In the genomic region with DNA sequence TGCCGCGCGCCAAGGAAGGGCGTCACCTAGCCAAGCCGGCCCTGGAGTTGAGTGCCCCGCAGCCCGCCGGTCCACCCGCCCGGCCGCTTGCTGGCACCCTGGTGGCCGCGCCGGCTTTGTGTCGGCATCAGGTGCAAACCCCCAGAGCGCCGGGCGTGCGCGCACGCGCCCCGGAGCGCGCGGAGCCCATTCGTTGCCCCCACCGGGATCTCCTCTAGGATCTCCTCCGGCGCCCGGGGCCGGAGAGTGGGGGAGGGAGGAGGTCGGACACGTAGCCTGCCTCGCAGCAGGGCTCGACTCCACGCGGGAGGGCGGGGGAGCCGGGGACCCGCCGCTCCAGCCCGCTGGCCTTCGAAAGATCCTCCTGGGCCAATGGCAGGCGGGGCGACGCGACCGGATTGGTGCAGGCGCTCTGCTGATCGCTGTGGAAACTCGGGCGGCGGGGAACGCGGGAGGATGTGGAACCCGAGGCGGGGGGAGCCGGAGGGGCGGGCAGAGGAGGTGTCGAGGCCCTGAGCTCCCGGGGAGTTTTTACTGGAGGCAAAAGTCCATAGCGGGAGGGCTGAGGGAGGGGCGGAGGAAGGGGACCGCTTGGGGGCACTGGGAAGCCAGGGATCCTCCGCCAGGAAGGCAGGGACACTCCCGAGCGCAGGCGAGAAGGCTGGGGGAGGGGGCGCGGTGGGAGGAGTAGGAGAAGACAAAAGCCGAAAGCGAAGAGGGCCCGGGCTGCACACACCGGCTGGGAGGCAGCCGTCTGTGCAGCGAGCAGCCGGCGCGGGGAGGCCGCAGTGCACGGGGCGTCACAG, we compare ENCODE assay signal across 8 cellular contexts. TPM values are rescaled to one million over a fixed set of nuclear protein-coding genes. Genes with fewer than 3 reads are reported as not detected.
A peak's percentile ranks its signal among the peaks of the same experiment; 100 is the strongest.
DNase-seq lines count a peak whose midpoint lies in the region; ATAC-seq and TF ChIP-seq lines count a peak whose summit lies in the region.

A gene (plus strand): TSS at position 728 of the 806 bp plus-strand sequence. CDS start 91 bp downstream, outside the sequence.

- peaks cover 9% of the 10 kb centered on the region for H3K4me1 ChIP-seq in GM23248 (ENCODE audit: insufficient read depth)
- H3K4me1 ChIP-seq in Loucy (ENCODE audit: insufficient read depth, low read length, poor library complexity, severe bottlenecking) = peaks cover 42% of the 10 kb centered on the region
- peaks cover 13 to 39% of the 10 kb centered on the region in 2 donors for H3K4me1 ChIP-seq in thoracic aorta (ENCODE audit: control insufficient read depth in 1 of 2, low read depth in 2 of 2)

- TF ChIP-seq CTCF in Loucy (conservative IDR thresholded peaks at IDR 0.05; ENCODE audit: low read length) (no peak; the same call in 1 of the 2 replicates), thoracic aorta (IDR thresholded peaks at IDR 0.05) (peak; percentile 23)

- H2AFZ ChIP-seq in GM23248 = peak within 1 kb of the TSS; percentile 82
- H2AFZ ChIP-seq in Loucy (ENCODE audit: low read length) = no peak within 1 kb of the TSS; the same call in 1 of the 2 replicates

- peak; percentile 67 for ATAC-seq in thoracic aorta (ENCODE audit: insufficient number of reproducible peaks, low FRiP score, low read depth)

- H3K36me3 ChIP-seq in GM23248 (ENCODE audit: low read depth) (no peaks in the 10 kb centered on the region), Loucy (ENCODE audit: insufficient read depth, low read length) (0 out of 2 replicates have a peak, but pooled peaks cover 4% of the 10 kb centered on the region), thoracic aorta (no peaks in the 10 kb centered on the region)

- H3K36me3 Mint-ChIP-seq in activated naive CD4-positive, alpha-beta T cell treated with anti-CD3 and anti-CD28 coated beads, Interleukin-2, amount 50 U/mL, for 24 hours = no peaks in the 10 kb centered on the region

- in situ Hi-C loops in GM23248 (cut with MboI) = no loop called here

- H3K9me2 ChIP-seq in GM23248 (ENCODE audit: insufficient read depth) (no peaks in the 10 kb centered on the region), Loucy (replicated peaks; ENCODE audit: low read depth, low read length) (no peaks in the 10 kb centered on the region)

- H3K27me3 ChIP-seq in GM23248 (replicated peaks; ENCODE audit: insufficient read depth) (no peaks in the 10 kb centered on the region), Loucy (ENCODE audit: insufficient read depth, low read length, poor library complexity, severe bottlenecking) (peaks cover 12% of the 10 kb centered on the region), thoracic aorta (replicated peaks; ENCODE audit: insufficient read depth) (no peaks in the 10 kb centered on the region)

- no peaks in the 10 kb centered on the region for H3K9me3 Mint-ChIP-seq in activated naive CD4-positive, alpha-beta T cell treated with anti-CD3 and anti-CD28 coated beads, Interleukin-2, amount 50 U/mL, for 24 hours

- H3K9me3 ChIP-seq in GM23248 (ENCODE audit: low read depth) (no peaks in the 10 kb centered on the region), Loucy (ENCODE audit: insufficient read depth, low read depth, low read length) (no peaks in the 10 kb centered on the region), thoracic aorta (no peaks in the 10 kb centered on the region)

- H3K27me3 Mint-ChIP-seq in activated naive CD4-positive, alpha-beta T cell treated with anti-CD3 and anti-CD28 coated beads, Interleukin-2, amount 50 U/mL, for 24 hours = peaks cover 19% of the 10 kb centered on the region

- DNase-seq in Daoy (ENCODE audit: low read depth) (peak; percentile 84), GM23248 (peak; percentile 71), SIG-M5 (lab: John Stamatoyannopoulos, UW) (peak; percentile 31), glomerular endothelial cell (ENCODE audit: extremely low read depth, low read depth, low spot score) (no peak), non-pigmented ciliary epithelial cell (ENCODE audit: low read depth) (peak; percentile 85), thoracic aorta (ENCODE audit: low spot score) (peak; percentile 78)

- H3K4me2 ChIP-seq in GM23248 (ENCODE audit: unreplicated experiment) = peak within 1 kb of the TSS; percentile 81
- H3K4me2 ChIP-seq in Loucy (ENCODE audit: low read depth, low read length, poor library complexity, severe bottlenecking) = peak within 1 kb of the TSS; percentile 95

- H3K9ac ChIP-seq in GM23248 (peak within 1 kb of the TSS; percentile 40), Loucy (ENCODE audit: low read depth, low read length, poor library complexity, severe bottlenecking) (peak within 1 kb of the TSS; percentile 96)

- H3K4me3 Mint-ChIP-seq in activated naive CD4-positive, alpha-beta T cell treated with anti-CD3 and anti-CD28 coated beads, Interleukin-2, amount 50 U/mL, for 24 hours = peak within 1 kb of the TSS; percentile 83

- H3F3A ChIP-seq in GM23248 (ENCODE audit: insufficient read depth) = peaks cover 8% of the 10 kb centered on the region
- H3F3A ChIP-seq in Loucy (ENCODE audit: low read depth) = peaks cover 3% of the 10 kb centered on the region; the same call in 1 of the 2 replicates

- H3K4me1 Mint-ChIP-seq in activated naive CD4-positive, alpha-beta T cell treated with anti-CD3 and anti-CD28 coated beads, Interleukin-2, amount 50 U/mL, for 24 hours = peaks cover 6% of the 10 kb centered on the region

- H4K20me1 ChIP-seq in GM23248 (ENCODE audit: insufficient read depth) = no peaks in the 10 kb centered on the region
- H4K20me1 ChIP-seq in Loucy (ENCODE audit: insufficient read depth, low read length, poor library complexity, severe bottlenecking) = peaks cover 45% of the 10 kb centered on the region

- WGBS in GM23248 (ENCODE audit: low coverage in 1 of 2, low lambda C conversion rate in 2 of 2, missing lambda C conversion rate in 2 of 2), 2 experiments = 2 to 3% methylated on average over 31 to 78 of the region's 83 CpGs

- H3K27ac Mint-ChIP-seq in activated naive CD4-positive, alpha-beta T cell treated with anti-CD3 and anti-CD28 coated beads, Interleukin-2, amount 50 U/mL, for 24 hours = no peak within 1 kb of the TSS

- H3K79me2 ChIP-seq in GM23248 (ENCODE audit: insufficient read depth) (no peaks in the 10 kb centered on the region), Loucy (ENCODE audit: insufficient read depth, low read length) (peaks cover 75% of the 10 kb centered on the region)

- H3K27ac ChIP-seq in GM23248 (no peak within 1 kb of the TSS), thoracic aorta (peak within 1 kb of the TSS; percentile 86 to 95)

- H3K4me3 ChIP-seq in GM23248 = peak within 1 kb of the TSS; percentile 71
- H3K4me3 ChIP-seq in Loucy (ENCODE audit: low read length, poor library complexity, severe bottlenecking) = peak within 1 kb of the TSS; percentile 84
- peak within 1 kb of the TSS; percentile 85 for H3K4me3 ChIP-seq in thoracic aorta

RNA-seq across cellular contexts. Expression of the gene that starts here (rescaled TPM):
- total RNA-seq in Daoy (2014; rRNA removed; shearing (Covaris generic)) = 21.3 and 33.8 TPM in 2 replicates
- total RNA-seq in GM23248 (2014; rRNA removed; shearing (Covaris generic)) = 5.2 and 7.7 TPM in 2 replicates
- 5.5 and 6.3 TPM in 2 replicates for polyA plus RNA-seq in GM23248 (2016; fragmentation: Nextera tagmentation; extraction: Ambion mirVana)
- total RNA-seq in glomerular endothelial cell (208 and 219 TPM in 2 replicates), thoracic aorta (100 to 1,000 TPM in 1 of 2 donors, 10 to 100 TPM in 1; 89.2 to 234 TPM)
